ENCODE assay signal across 16 cellular contexts in genomic region chr1:78672428-78672827, GRCh38. TPM values are rescaled to one million over a fixed set of nuclear protein-coding genes. Genes with fewer than 3 reads are reported as not detected.
DNase-seq lines count a peak whose midpoint lies in the region; ATAC-seq and TF ChIP-seq lines count a peak whose summit lies in the region.
"Had no signal": no experiment of that assay in that cellular context is flagged by ENCODE, and none has a peak within 500 bp of the region (broad histone marks: within the 10 kb centered on the region; RNA-seq: fewer than 3 reads in every experiment).

No MANE protein-coding gene starts in this region.

- H2AK5ac ChIP-seq in trophoblast cell (ENCODE audit: low read length), result no peak overlapping the region

- WGBS in trophoblast cell (ENCODE audit: extremely low coverage, insufficient coverage, insufficient read length), result no CpG with 5 or more reads among the region's 1 CpG

- H3K4me2 ChIP-seq in trophoblast cell (ENCODE audit: low read length), result no peak overlapping the region
- H3K4me2 ChIP-seq: A549 had no signal

- H3K4me1 ChIP-seq in foreskin keratinocyte, result no peaks in the 10 kb centered on the region
- no peaks in the 10 kb centered on the region for H3K4me1 ChIP-seq in trophoblast cell (ENCODE audit: control insufficient read depth in 1 of 2, insufficient read depth in 2 of 2, low read length in 2 of 2)
- no peaks in the 10 kb centered on the region for H3K4me1 ChIP-seq in CD8-positive, alpha-beta T cell (ENCODE audit: insufficient read depth, low read length)
- H3K4me1 ChIP-seq: A549, HAP-1 had no signal

- no peak overlapping the region for H2BK12ac ChIP-seq in trophoblast cell (ENCODE audit: low read length)

- no peak overlapping the region for H3K23ac ChIP-seq in trophoblast cell (ENCODE audit: low read length)

- no peaks in the 10 kb centered on the region for H3K36me3 ChIP-seq in trophoblast cell (ENCODE audit: control insufficient read depth in 1 of 2, insufficient read depth in 2 of 2, low read length in 2 of 2)
- H3K36me3 ChIP-seq in CD8-positive, alpha-beta T cell (ENCODE audit: insufficient read depth, low read length), result no peaks in the 10 kb centered on the region
- H3K36me3 ChIP-seq: HAP-1 had no signal

- no peak for ATAC-seq in activated naive CD8-positive, alpha-beta T cell treated with anti-CD3 and anti-CD28 coated beads, Interleukin-2, amount 10 ng/mL, durations not matched to agents 7 days and 5 days (ENCODE audit: low read depth)
- peak; percentile 74 for ATAC-seq in foreskin keratinocyte
- ATAC-seq in CD8-positive, alpha-beta T cell, result no peak
- ATAC-seq: A549 had no signal

- H3K27me3 Mint-ChIP-seq in activated naive CD8-positive, alpha-beta T cell treated with anti-CD3 and anti-CD28 coated beads, Interleukin-2, amount 10 ng/mL, durations not matched to agents 7 days and 5 days, result no peaks in the 10 kb centered on the region
- no peaks in the 10 kb centered on the region for H3K27me3 Mint-ChIP-seq in activated naive CD8-positive, alpha-beta T cell treated with anti-CD3 and anti-CD28 coated beads for 36 hours
- H3K27me3 Mint-ChIP-seq in progenitor cell of endocrine pancreas, result no peaks in the 10 kb centered on the region
- H3K27me3 Mint-ChIP-seq in CD8-positive, alpha-beta T cell (ENCODE audit: low read depth), result no peaks in the 10 kb centered on the region
- H3K27me3 Mint-ChIP-seq: CD4-positive, alpha-beta T cell had no signal

- peaks cover 25% of the 10 kb centered on the region for H3K4me1 Mint-ChIP-seq in activated naive CD8-positive, alpha-beta T cell treated with anti-CD3 and anti-CD28 coated beads, Interleukin-2, amount 10 ng/mL, durations not matched to agents 7 days and 5 days
- peaks cover 6% of the 10 kb centered on the region for H3K4me1 Mint-ChIP-seq in activated naive CD8-positive, alpha-beta T cell treated with anti-CD3 and anti-CD28 coated beads for 36 hours
- no peaks in the 10 kb centered on the region for H3K4me1 Mint-ChIP-seq in progenitor cell of endocrine pancreas (ENCODE audit: low read depth)
- peaks cover 5% of the 10 kb centered on the region for H3K4me1 Mint-ChIP-seq in CD8-positive, alpha-beta T cell (ENCODE audit: low read depth)

- no peak overlapping the region for H3K9ac ChIP-seq in trophoblast cell (ENCODE audit: low read length)
- H3K9ac ChIP-seq: GM23248 had no signal

- H3K27ac ChIP-seq in foreskin keratinocyte (no peak overlapping the region), trophoblast cell (ENCODE audit: low read depth, low read length) (no peak overlapping the region)
- no peak overlapping the region for H3K27ac ChIP-seq in CD8-positive, alpha-beta T cell (ENCODE audit: low read depth, low read length)
- H3K27ac ChIP-seq: 22Rv1, A549, C4-2B, GM23248 had no signal

- H3K79me1 ChIP-seq in trophoblast cell (ENCODE audit: low read length), result no peaks in the 10 kb centered on the region

- no peak overlapping the region for H3K14ac ChIP-seq in trophoblast cell (ENCODE audit: low read length)

- no peak overlapping the region for H4K12ac ChIP-seq in trophoblast cell (ENCODE audit: low read depth, low read length)

- POLR2A ChIA-PET in activated naive CD8-positive, alpha-beta T cell treated with anti-CD3 and anti-CD28 coated beads, Interleukin-2, amount 10 ng/mL, durations not matched to agents 7 days and 5 days (lab: Charles Lee), result interaction anchor here (0.6 to 2.9 kb wide), 3 partner anchors 34 to 53 kb away, joined by 3 to 11 read pairs (median 3); partner anchors contain the start of gene IFI44L
- POLR2A ChIA-PET in CD8-positive, alpha-beta T cell (lab: Charles Lee), result interaction anchor here (1.3 kb wide), 1 partner anchor 52 kb away, joined by 3 read pairs; the partner anchor contains the start of gene IFI44L

- TF ChIP-seq CTCF in foreskin keratinocyte (conservative IDR thresholded peaks at IDR 0.05) (no peak), progenitor cell of endocrine pancreas (IDR thresholded peaks at IDR 0.05; ENCODE audit: unreplicated experiment) (no peak)
- TF ChIP-seq CTCF in CD8-positive, alpha-beta T cell (IDR thresholded peaks at IDR 0.05), result no peak

- peak overlapping the region; percentile 17 for H3K27ac Mint-ChIP-seq in activated naive CD8-positive, alpha-beta T cell treated with anti-CD3 and anti-CD28 coated beads, Interleukin-2, amount 10 ng/mL, durations not matched to agents 7 days and 5 days
- no peak overlapping the region for H3K27ac Mint-ChIP-seq in activated naive CD8-positive, alpha-beta T cell treated with anti-CD3 and anti-CD28 coated beads for 36 hours
- H3K27ac Mint-ChIP-seq in progenitor cell of endocrine pancreas, result no peak overlapping the region
- H3K27ac Mint-ChIP-seq in CD8-positive, alpha-beta T cell, result no peak overlapping the region
- H3K27ac Mint-ChIP-seq: CD4-positive, alpha-beta T cell had no signal

- no peak overlapping the region for H2AFZ ChIP-seq in trophoblast cell (ENCODE audit: insufficient read depth, low read length, poor library complexity)
- H2AFZ ChIP-seq: GM23248 had no signal

- intact Hi-C loops in CD8-positive, alpha-beta T cell (cut with DNase I, micrococcal nuclease), result no loop called here

- CTCF ChIA-PET in CD8-positive, alpha-beta T cell (lab: Charles Lee), result interaction anchor here (1.4 to 6.5 kb wide), 3 partner anchors 46 to 55 kb away, joined by 3 to 94 read pairs (median 50); partner anchors contain the start of gene IFI44L

- H3K79me2 ChIP-seq in trophoblast cell (ENCODE audit: control insufficient read depth, insufficient read depth, low read length, poor library complexity), result no peaks in the 10 kb centered on the region

- no peak for DNase-seq in activated naive CD8-positive, alpha-beta T cell treated with anti-CD3 and anti-CD28 coated beads, Interleukin-2, amount 10 ng/mL, durations not matched to agents 7 days and 5 days
- DNase-seq in activated naive CD8-positive, alpha-beta T cell treated with anti-CD3 and anti-CD28 coated beads for 36 hours, result no peak
- DNase-seq in foreskin keratinocyte, result peak; percentile 50 to 83
- peak; percentile 24 to 47 for DNase-seq in trophoblast cell
- DNase-seq in SKM-1 (lab: John Stamatoyannopoulos, UW; ENCODE audit: unreplicated experiment), result no peak
- DNase-seq in progenitor cell of endocrine pancreas (ENCODE audit: low spot score, unreplicated experiment), result no peak
- no peak for DNase-seq in CD8-positive, alpha-beta T cell
- DNase-seq: AML-193, DMS79, GDM1, GM23248 had no signal

- no peak overlapping the region for H4K91ac ChIP-seq in trophoblast cell (ENCODE audit: low read depth, low read length)

- no peaks in the 10 kb centered on the region for H3K9me3 Mint-ChIP-seq in activated naive CD8-positive, alpha-beta T cell treated with anti-CD3 and anti-CD28 coated beads, Interleukin-2, amount 10 ng/mL, durations not matched to agents 7 days and 5 days
- H3K9me3 Mint-ChIP-seq in activated naive CD8-positive, alpha-beta T cell treated with anti-CD3 and anti-CD28 coated beads for 36 hours, result no peaks in the 10 kb centered on the region
- no peaks in the 10 kb centered on the region for H3K9me3 Mint-ChIP-seq in progenitor cell of endocrine pancreas (ENCODE audit: low read depth)
- H3K9me3 Mint-ChIP-seq in CD8-positive, alpha-beta T cell, result no peaks in the 10 kb centered on the region
- H3K9me3 Mint-ChIP-seq: CD4-positive, alpha-beta T cell had no signal

- H3K36me3 Mint-ChIP-seq in activated naive CD8-positive, alpha-beta T cell treated with anti-CD3 and anti-CD28 coated beads, Interleukin-2, amount 10 ng/mL, durations not matched to agents 7 days and 5 days, result peaks cover 32% of the 10 kb centered on the region
- peaks cover 1% of the 10 kb centered on the region for H3K36me3 Mint-ChIP-seq in activated naive CD8-positive, alpha-beta T cell treated with anti-CD3 and anti-CD28 coated beads for 36 hours
- no peaks in the 10 kb centered on the region for H3K36me3 Mint-ChIP-seq in progenitor cell of endocrine pancreas (ENCODE audit: insufficient read depth)
- H3K36me3 Mint-ChIP-seq in CD8-positive, alpha-beta T cell, result no peaks in the 10 kb centered on the region

- no peaks in the 10 kb centered on the region for H3K9me3 ChIP-seq in trophoblast cell (ENCODE audit: insufficient read depth, low read depth, low read length)
- no peaks in the 10 kb centered on the region for H3K9me3 ChIP-seq in CD8-positive, alpha-beta T cell (ENCODE audit: low read length)
- H3K9me3 ChIP-seq: A549, HAP-1 had no signal

- H2BK120ac ChIP-seq in trophoblast cell (ENCODE audit: insufficient read depth, low read length, poor library complexity), result no peak overlapping the region

- H3K4ac ChIP-seq in trophoblast cell (ENCODE audit: low read depth, low read length), result no peak overlapping the region

- no peak overlapping the region for H3K4me3 ChIP-seq in trophoblast cell (ENCODE audit: low read depth, low read length)
- H3K4me3 ChIP-seq in CD8-positive, alpha-beta T cell (ENCODE audit: low read depth, low read length), result no peak overlapping the region
- H3K4me3 ChIP-seq: A549, GM23248, HAP-1 had no signal

- no peak overlapping the region for H3K4me3 Mint-ChIP-seq in activated naive CD8-positive, alpha-beta T cell treated with anti-CD3 and anti-CD28 coated beads, Interleukin-2, amount 10 ng/mL, durations not matched to agents 7 days and 5 days
- no peak overlapping the region for H3K4me3 Mint-ChIP-seq in activated naive CD8-positive, alpha-beta T cell treated with anti-CD3 and anti-CD28 coated beads for 36 hours
- H3K4me3 Mint-ChIP-seq in progenitor cell of endocrine pancreas (ENCODE audit: low read depth), result no peak overlapping the region
- no peak overlapping the region for H3K4me3 Mint-ChIP-seq in CD8-positive, alpha-beta T cell
- H3K4me3 Mint-ChIP-seq: CD4-positive, alpha-beta T cell had no signal

- no peaks in the 10 kb centered on the region for H3K27me3 ChIP-seq in foreskin keratinocyte
- no peaks in the 10 kb centered on the region for H3K27me3 ChIP-seq in trophoblast cell (ENCODE audit: insufficient read depth, low read length)
- no peaks in the 10 kb centered on the region for H3K27me3 ChIP-seq in CD8-positive, alpha-beta T cell (ENCODE audit: insufficient read depth, low read length)

- H4K8ac ChIP-seq in trophoblast cell (ENCODE audit: low read depth, low read length), result no peak overlapping the region

- no peak overlapping the region for H2BK5ac ChIP-seq in trophoblast cell (ENCODE audit: low read depth, low read length, poor library complexity)

- no peak overlapping the region for H3K18ac ChIP-seq in trophoblast cell (ENCODE audit: low read length)

RNA-seq across cellular contexts. Expression of gene IFI44, which starts 22.8 kb away (rescaled TPM):
- total RNA-seq in activated naive CD8-positive, alpha-beta T cell treated with anti-CD3 and anti-CD28 coated beads, Interleukin-2, amount 10 ng/mL, durations not matched to agents 7 days and 5 days, result 100 to 1,000 TPM; 180 to 186 TPM
- 10 to 100 TPM; 40.8 to 45.2 TPM for total RNA-seq in activated naive CD8-positive, alpha-beta T cell treated with anti-CD3 and anti-CD28 coated beads for 36 hours
- 55.2 and 78.8 TPM in 2 replicates for total RNA-seq in foreskin keratinocyte
- 48.5 and 57.7 TPM in 2 replicates for polyA plus RNA-seq in foreskin keratinocyte
- not detected in 2 replicates for polyA plus RNA-seq in trophoblast cell (2013)
- total RNA-seq in progenitor cell of endocrine pancreas, result not detected in 2 replicates
- 10 to 100 TPM; 24.2 to 30.5 TPM for total RNA-seq in CD8-positive, alpha-beta T cell

RNA-seq across cellular contexts. Expression of gene IFI44L, which starts 52.2 kb away (rescaled TPM):
- total RNA-seq in activated naive CD8-positive, alpha-beta T cell treated with anti-CD3 and anti-CD28 coated beads, Interleukin-2, amount 10 ng/mL, durations not matched to agents 7 days and 5 days, result 100 to 1,000 TPM; 278 to 290 TPM
- 10 to 100 TPM; 38.5 to 38.6 TPM for total RNA-seq in activated naive CD8-positive, alpha-beta T cell treated with anti-CD3 and anti-CD28 coated beads for 36 hours
- total RNA-seq in foreskin keratinocyte (31.8 and 44.0 TPM in 2 replicates), progenitor cell of endocrine pancreas (not detected in 2 replicates)
- polyA plus RNA-seq in foreskin keratinocyte, result 11.7 and 14.1 TPM in 2 replicates
- polyA plus RNA-seq in trophoblast cell (2013), result not detected in 2 replicates
- 1 to 10 TPM; 3.7 to 4.1 TPM for total RNA-seq in CD8-positive, alpha-beta T cell
- total RNA-seq: GM23248 had no signal

Comparison
In these comparisons a context has a peak if more than half of its experiments do, and no peak if none do; other contexts are left out.
1. DNase-seq: peak in foreskin keratinocyte (2 of 2) and trophoblast cell (2 of 2); none in activated naive CD8-positive, alpha-beta T cell treated with anti-CD3 and anti-CD28 coated beads, Interleukin-2, amount 10 ng/mL, durations not matched to agents 7 days and 5 days (single experiment), activated naive CD8-positive, alpha-beta T cell treated with anti-CD3 and anti-CD28 coated beads for 36 hours (single experiment), SKM-1 (single experiment), progenitor cell of endocrine pancreas (single experiment) and CD8-positive, alpha-beta T cell (0 of 7).
2. RNA of gene IFI44, which starts 22.8 kb away (total RNA-seq): 180 to 186 TPM in activated naive CD8-positive, alpha-beta T cell treated with anti-CD3 and anti-CD28 coated beads, Interleukin-2, amount 10 ng/mL, durations not matched to agents 7 days and 5 days, 55.2 to 78.8 TPM in foreskin keratinocyte, 40.8 to 45.2 TPM in activated naive CD8-positive, alpha-beta T cell treated with anti-CD3 and anti-CD28 coated beads for 36 hours and 24.2 to 30.5 TPM in CD8-positive, alpha-beta T cell; not detected in progenitor cell of endocrine pancreas; every median in the first group is over 10 times any median in the second.